17 cellular contexts compared by ENCODE assay signal in the genomic region with DNA sequence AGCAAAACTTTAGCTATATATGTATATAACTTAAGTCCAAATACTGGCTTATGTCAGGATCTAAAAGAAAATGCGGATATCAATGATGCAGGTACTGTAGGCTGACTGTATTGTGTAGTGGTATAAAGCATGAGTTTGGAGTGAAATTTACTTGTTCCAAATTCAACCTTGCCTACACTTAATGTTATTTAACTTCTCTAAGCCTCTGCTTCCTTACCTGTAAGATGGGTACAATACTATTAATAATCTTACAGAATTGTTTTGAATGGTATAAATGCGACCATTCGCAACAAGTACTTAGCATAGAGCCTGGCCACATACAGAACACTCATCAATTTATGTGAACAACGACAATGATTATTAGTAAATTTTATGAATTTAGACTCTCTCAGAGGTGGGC.
"Had no signal": no experiment of that assay in that cellular context is flagged by ENCODE, and none has a peak within 500 bp of the region (broad histone marks: within the 10 kb centered on the region; RNA-seq: fewer than 3 reads in every experiment).

No MANE protein-coding gene starts in this region.

- H2AFZ ChIP-seq: neural progenitor cell had no signal

- H3K4me3 ChIP-seq: adrenal gland, colonic mucosa, esophagus muscularis mucosa, neural progenitor cell, sigmoid colon, smooth muscle cell, stomach, testis, vagina had no signal

- H3K36me3 ChIP-seq: adrenal gland, colonic mucosa, esophagus muscularis mucosa, neural progenitor cell, sigmoid colon, stomach, vagina had no signal

- DNase-seq: activated CD4-positive, alpha-beta T cell treated with anti-CD3 and anti-CD28 coated beads for 1 hour; activated gamma-delta T cell treated with Interleukin-2 at 50 U/mL for 16 hours; activated T-cell treated with anti-CD3 and anti-CD28 coated beads, Interleukin-2, amount 50 U/mL, for 1 hour; adrenal gland; hippocampal formation; kidney glomerular epithelial cell; sigmoid colon; stimulated activated CD4-positive, alpha-beta T cell treated with anti-CD3 and anti-CD28 coated beads, Interleukin-15, amount 100 ng/mL, for 24 hours; stomach; T-helper 9 cell; testis; trophoblast cell had no signal

- H3K27ac ChIP-seq: adrenal gland, colonic mucosa, esophagus muscularis mucosa, neural progenitor cell, sigmoid colon, testis, vagina had no signal

- H3K9me3 ChIP-seq: adrenal gland, colonic mucosa, esophagus muscularis mucosa, sigmoid colon, stomach, testis, vagina had no signal

- H3K4me1 ChIP-seq: testis had no signal

- H3K27me3 ChIP-seq: adrenal gland, colonic mucosa, esophagus muscularis mucosa, neural progenitor cell, sigmoid colon, stomach, testis, vagina had no signal

- H3K9ac ChIP-seq: neural progenitor cell had no signal
